1 cellular context compared by ENCODE assay signal in genomic region chr17:14316131-14316854, GRCh38.
TF ChIP-seq lines count a peak whose summit lies in the region.

No MANE protein-coding gene starts in this region.

TF ChIP-seq in HepG2, 621 proteins besides CTCF, POLR2A, EP300 and RAD21 (continued from another document and continues in another):
- no peak for TF ChIP-seq NONO (IDR thresholded peaks at IDR 0.05)
- TF ChIP-seq NONO (CRISPR knock-in tag; conservative IDR thresholded peaks at IDR 0.05), result 0 out of 2 replicates have a peak, but pooled peaks have one; percentile 42
- no peak for TF ChIP-seq REST (IDR thresholded peaks at IDR 0.05; ENCODE audit: borderline replicate concordance in 1 of 2, low read depth in 1 of 2, low read length in 2 of 2)
- TF ChIP-seq ZNF572 (CRISPR knock-in tag; IDR thresholded peaks at IDR 0.05), result no peak
- TF ChIP-seq MTA3 (CRISPR knock-in tag; IDR thresholded peaks at IDR 0.05), result no peak
- no peak for TF ChIP-seq ZNF430 (CRISPR knock-in tag; IDR thresholded peaks at IDR 0.05)
- no peak for TF ChIP-seq TBX3 (IDR thresholded peaks at IDR 0.05; ENCODE audit: borderline replicate concordance)
- TF ChIP-seq MEIS2 (CRISPR knock-in tag; IDR thresholded peaks at IDR 0.05), result 0 out of 2 replicates have a peak, but pooled peaks have one; percentile 44
- TF ChIP-seq HHEX (CRISPR knock-in tag; IDR thresholded peaks at IDR 0.05), result peak; percentile 28; the same call in 1 of the 2 replicates
- TF ChIP-seq TGIF2 (CRISPR knock-in tag; IDR thresholded peaks at IDR 0.05), result peak; percentile 71; the same call in 1 of the 2 replicates
- peak; percentile 65 for TF ChIP-seq SALL1 (CRISPR knock-in tag; IDR thresholded peaks at IDR 0.05)
- no peak for TF ChIP-seq AHR (CRISPR knock-in tag; IDR thresholded peaks at IDR 0.05)
- TF ChIP-seq CEBPG (CRISPR knock-in tag; IDR thresholded peaks at IDR 0.05), result peak; percentile 97
- TF ChIP-seq RFXANK (CRISPR knock-in tag; IDR thresholded peaks at IDR 0.05), result no peak
- peak; percentile 57 for TF ChIP-seq STAG1 (CRISPR knock-in tag; IDR thresholded peaks at IDR 0.05)
- no peak for TF ChIP-seq ATAD3A (CRISPR knock-in tag; IDR thresholded peaks at IDR 0.05)
- no peak for TF ChIP-seq ZNF883 (CRISPR knock-in tag; IDR thresholded peaks at IDR 0.05; ENCODE audit: not compliant biosample characterization)
- no peak for TF ChIP-seq ZFP82 (CRISPR knock-in tag; IDR thresholded peaks at IDR 0.05; ENCODE audit: borderline replicate concordance)
- TF ChIP-seq ARID5B (CRISPR knock-in tag; IDR thresholded peaks at IDR 0.05), result peak; percentile 85
- TF ChIP-seq FOXA1 (IDR thresholded peaks at IDR 0.05), result no peak
- TF ChIP-seq FOXA1 (CRISPR knock-in tag; IDR thresholded peaks at IDR 0.05), result peak; percentile 82
- no peak for TF ChIP-seq ZNF580 (CRISPR knock-in tag; IDR thresholded peaks at IDR 0.05; ENCODE audit: borderline replicate concordance, low read depth)
- TF ChIP-seq HDAC1 (CRISPR knock-in tag; IDR thresholded peaks at IDR 0.05), result no peak
- TF ChIP-seq ELF4 (CRISPR knock-in tag; IDR thresholded peaks at IDR 0.05; ENCODE audit: borderline replicate concordance), result no peak
- no peak for TF ChIP-seq ZNF788 (CRISPR knock-in tag; IDR thresholded peaks at IDR 0.05; ENCODE audit: borderline replicate concordance)
- peak; percentile 52; the same call in 1 of the 2 replicates for TF ChIP-seq MYPOP (CRISPR knock-in tag; IDR thresholded peaks at IDR 0.05)
- TF ChIP-seq RFX5 (IDR thresholded peaks at IDR 0.05; ENCODE audit: low read depth, low read length), result no peak
- TF ChIP-seq MTA1 (CRISPR knock-in tag; IDR thresholded peaks at IDR 0.05; ENCODE audit: borderline replicate concordance), result no peak
- TF ChIP-seq ZNF784 (CRISPR knock-in tag; IDR thresholded peaks at IDR 0.05; ENCODE audit: borderline replicate concordance), result no peak
- TF ChIP-seq PHF5A (CRISPR knock-in tag; IDR thresholded peaks at IDR 0.05; ENCODE audit: low read depth, unreplicated experiment), result no peak
- TF ChIP-seq ZNF609 (CRISPR knock-in tag; IDR thresholded peaks at IDR 0.05; ENCODE audit: borderline replicate concordance), result no peak; the same call in 1 of the 2 replicates
- TF ChIP-seq MLLT10 (CRISPR knock-in tag; IDR thresholded peaks at IDR 0.05), result no peak
- TF ChIP-seq MIXL1 (CRISPR knock-in tag; IDR thresholded peaks at IDR 0.05), result 0 out of 2 replicates have a peak, but pooled peaks have one; percentile 60
- TF ChIP-seq FOSL1 (CRISPR knock-in tag; IDR thresholded peaks at IDR 0.05; ENCODE audit: borderline replicate concordance), result no peak
- TF ChIP-seq THRA (CRISPR knock-in tag; IDR thresholded peaks at IDR 0.05; ENCODE audit: borderline replicate concordance), result peak; percentile 17; the same call in 1 of the 2 replicates
- 0 out of 2 replicates have a peak, but pooled peaks have one; percentile 42 for TF ChIP-seq SIN3A (IDR thresholded peaks at IDR 0.05; ENCODE audit: borderline replicate concordance, low read depth, low read length)
- 0 out of 2 replicates have a peak, but pooled peaks have one; percentile 63 for TF ChIP-seq ZFP37 (CRISPR knock-in tag; IDR thresholded peaks at IDR 0.05; ENCODE audit: borderline replicate concordance)
- peak; percentile 57; the same call in 1 of the 2 replicates for TF ChIP-seq ZNF350 (CRISPR knock-in tag; IDR thresholded peaks at IDR 0.05; ENCODE audit: borderline replicate concordance, low read depth)
- no peak for TF ChIP-seq ZNF260 (CRISPR knock-in tag; IDR thresholded peaks at IDR 0.05; ENCODE audit: borderline replicate concordance, low read depth)
- TF ChIP-seq ISX (CRISPR knock-in tag; conservative IDR thresholded peaks at IDR 0.05), result peak; percentile 62; the same call in 1 of the 2 replicates
- peak; percentile 51; the same call in 1 of the 2 replicates for TF ChIP-seq SOX13 (IDR thresholded peaks at IDR 0.05)
- peak in 1 of 2 experiments; percentile 85; a peak in 2 of 4 replicates for TF ChIP-seq SOX13 (CRISPR knock-in tag; conservative IDR thresholded peaks at IDR 0.05 in 1 of 2, IDR thresholded peaks at IDR 0.05 in 1 of 2)
- TF ChIP-seq DNMT1 (CRISPR knock-in tag; IDR thresholded peaks at IDR 0.05), result no peak
- peak; percentile 61 for TF ChIP-seq RARA (CRISPR knock-in tag; IDR thresholded peaks at IDR 0.05)
- peak; percentile 46 for TF ChIP-seq PHF21A (CRISPR knock-in tag; IDR thresholded peaks at IDR 0.05)
- peak in 1 of 2 experiments; percentile 60; a peak in 2 of 4 replicates for TF ChIP-seq ATF4 (CRISPR knock-in tag; IDR thresholded peaks at IDR 0.05)
- peak; percentile 72; the same call in 1 of the 2 replicates for TF ChIP-seq ISL2 (CRISPR knock-in tag; IDR thresholded peaks at IDR 0.05)
- TF ChIP-seq PPARG (CRISPR knock-in tag; conservative IDR thresholded peaks at IDR 0.05), result no peak
- TF ChIP-seq RBFOX2 (IDR thresholded peaks at IDR 0.05; ENCODE audit: low read depth, low read length), result no peak
- TF ChIP-seq SMC3 (IDR thresholded peaks at IDR 0.05; ENCODE audit: low read length), result peak; percentile 49
